Comparison of ENCODE assay signal across 10 cellular contexts in the genomic region with DNA sequence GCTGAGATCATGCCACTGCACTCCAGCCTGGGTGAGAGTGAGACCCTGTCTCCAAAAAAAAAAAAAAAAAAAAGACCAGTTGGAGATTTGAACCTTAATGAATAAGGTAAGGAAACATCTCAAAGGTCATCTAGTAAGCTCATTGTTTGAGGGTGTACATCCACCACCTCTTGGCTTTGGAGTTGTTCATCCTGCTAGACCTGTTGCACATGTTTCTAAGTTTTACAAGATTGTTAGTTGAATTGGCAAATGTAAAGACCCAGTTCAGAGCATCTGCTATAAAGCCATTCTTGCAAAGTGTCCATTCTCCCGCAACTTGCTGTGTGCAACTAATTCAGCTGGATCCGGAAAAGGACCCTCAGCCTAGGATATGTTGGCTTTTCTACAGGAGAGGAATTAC. TPM values are rescaled to one million over a fixed set of nuclear protein-coding genes. Genes with fewer than 3 reads are reported as not detected.
A peak's percentile ranks its signal among the peaks of the same experiment; 100 is the strongest.
DNase-seq lines count a peak whose midpoint lies in the region; ATAC-seq and TF ChIP-seq lines count a peak whose summit lies in the region.
"Had no signal": no experiment of that assay in that cellular context is flagged by ENCODE, and none has a peak within 500 bp of the region (broad histone marks: within the 10 kb centered on the region; RNA-seq: fewer than 3 reads in every experiment).

No MANE protein-coding gene starts in this region.

- TF ChIP-seq POLR2A in right lobe of liver (IDR thresholded peaks at IDR 0.05) (no peak), thyroid gland (IDR thresholded peaks at IDR 0.05) (no peak)

- DNase-seq in right atrium auricular region (ENCODE audit: low spot score) (no peak), left cardiac atrium (no peak), right lobe of liver (no peak), left lung (no peak), hypothalamus (lab: John Stamatoyannopoulos, UW) (no peak), thyroid gland (no peak)
- DNase-seq: activated effector memory CD4-positive, alpha-beta T cell treated with anti-CD3 and anti-CD28 coated beads, Interleukin-2, amount 50 U/mL, for 16 hours; NCI-H2107 had no signal

- TF ChIP-seq CTCF in right atrium auricular region (IDR thresholded peaks at IDR 0.05): no peak
- TF ChIP-seq CTCF in right lobe of liver (IDR thresholded peaks at IDR 0.05): no peak
- TF ChIP-seq CTCF in left lung (IDR thresholded peaks at IDR 0.05): no peak
- no peak for TF ChIP-seq CTCF in thyroid gland (IDR thresholded peaks at IDR 0.05)

- H3K27me3 ChIP-seq in right atrium auricular region (no peaks in the 10 kb centered on the region), right lobe of liver (no peaks in the 10 kb centered on the region), left lung (no peaks in the 10 kb centered on the region), thyroid gland (no peaks in the 10 kb centered on the region)

- intact Hi-C loops in left cardiac atrium (cut with DNase I): no loop called here
- intact Hi-C loops in right lobe of liver (cut with DNase I): no loop called here
- intact Hi-C loops in left lung (cut with DNase I): no loop called here
- intact Hi-C loops in thyroid gland (cut with DNase I): no loop called here

- no peaks in the 10 kb centered on the region for H3K9me3 ChIP-seq in right atrium auricular region
- no peaks in the 10 kb centered on the region for H3K9me3 ChIP-seq in right lobe of liver
- no peaks in the 10 kb centered on the region for H3K9me3 ChIP-seq in left lung
- no peaks in the 10 kb centered on the region for H3K9me3 ChIP-seq in thyroid gland

- H3K36me3 ChIP-seq in right atrium auricular region (peaks cover 50% of the 10 kb centered on the region), right lobe of liver (peaks cover 0 to 40% (median 26%) of the 10 kb centered on the region in 4 donors), left lung (peaks cover 7 to 48% of the 10 kb centered on the region in 2 donors), thyroid gland (peaks cover 25 to 32% of the 10 kb centered on the region in 2 donors)

- H3K4me3 ChIP-seq in right atrium auricular region (peak overlapping the region; percentile 81 to 95), right lobe of liver (peak overlapping the region in 2 of 3 donors; percentile 84 to 98), left lung (peak overlapping the region in 1 of 2 donors; percentile 68), thyroid gland (replicated peaks in 1 of 3) (no peak overlapping the region)

- WGBS in right lobe of liver (ENCODE audit: insufficient coverage, low coverage, low lambda C conversion rate, missing lambda C conversion rate): 100% methylated on average over 2 of the region's 2 CpGs
- 80 to 86% methylated on average over 2 of the region's 2 CpGs for WGBS in thyroid gland, 2 donors

- peaks cover 0 to 33% of the 10 kb centered on the region in 2 donors for H3K4me1 ChIP-seq in right atrium auricular region
- H3K4me1 ChIP-seq in right lobe of liver: peaks cover 0 to 21% (median 6%) of the 10 kb centered on the region in 4 donors
- H3K4me1 ChIP-seq in left lung: peaks cover 19 to 32% of the 10 kb centered on the region in 2 donors
- peaks cover 17 to 22% of the 10 kb centered on the region in 2 donors for H3K4me1 ChIP-seq in thyroid gland

- no peak overlapping the region for H3K27ac ChIP-seq in right atrium auricular region
- H3K27ac ChIP-seq in angular gyrus (ENCODE audit: low read depth, low read length): peak overlapping the region; percentile 8
- no peak overlapping the region for H3K27ac ChIP-seq in right lobe of liver
- H3K27ac ChIP-seq in left lung: no peak overlapping the region
- no peak overlapping the region for H3K27ac ChIP-seq in thyroid gland

- ATAC-seq in left cardiac atrium: no peak
- no peak for ATAC-seq in right lobe of liver
- ATAC-seq in left lung: no peak
- ATAC-seq in HG02852 (IDR thresholded peaks at IDR 0.05; ENCODE audit: unreplicated experiment): no peak

RNA-seq across cellular contexts. Expression of gene PSMD7, which starts 1.5 kb away (rescaled TPM):
- 100 to 1,000 TPM in 1 of 2 donors, 10 to 100 TPM in 1; 92.5 to 107 TPM for total RNA-seq in right atrium auricular region
- 100 to 1,000 TPM in 1 of 2 donors, 10 to 100 TPM in 1; 89.5 to 102 TPM for total RNA-seq in left cardiac atrium
- 10 to 100 TPM; 39.2 to 53.3 (median 45.2) TPM for total RNA-seq in right lobe of liver
- 10 to 100 TPM; 50.8 to 79.4 TPM for total RNA-seq in left lung
- total RNA-seq in thyroid gland: 10 to 100 TPM; 44.9 to 80.4 (median 62.3) TPM

Comparison
In these comparisons a context has a peak if more than half of its experiments do, and no peak if none do; other contexts are left out.
1. H3K4me3 ChIP-seq: peak in right atrium auricular region (2 of 2) and right lobe of liver (2 of 3); none in thyroid gland (0 of 3).